ENCODE assay signal across 8 cellular contexts in genomic region chr14:24349742-24350141, GRCh38. TPM values are rescaled to one million over a fixed set of nuclear protein-coding genes. Genes with fewer than 3 reads are reported as not detected.
"Had no signal": no experiment of that assay in that cellular context is flagged by ENCODE, and none has a peak within 500 bp of the region (broad histone marks: within the 10 kb centered on the region; RNA-seq: fewer than 3 reads in every experiment).

No MANE protein-coding gene starts in this region.

- H3K9ac ChIP-seq: KMS-11 had no signal

- H3K4me2 ChIP-seq: KMS-11 had no signal

- H3K4me3 ChIP-seq: K562 had no signal

- ATAC-seq: K562 had no signal

- DNase-seq: IMR-90, KBM-7, KG1 had no signal

- H3K27ac ChIP-seq: HL-60, KMS-11 had no signal

- FAIRE-seq: HTR-8/SVneo, K562 had no signal

RNA-seq across cellular contexts. Expression of gene RIPK3, which starts 10.0 kb away (rescaled TPM):
- total RNA-seq: IMR-90 had no signal

RNA-seq across cellular contexts. Expression of gene ADCY4, which starts 14.9 kb away (rescaled TPM):
- total RNA-seq: HT1080, IMR-90 had no signal
- polyA plus RNA-seq: IMR-90 had no signal
